Comparison of ENCODE assay signal across 15 cellular contexts in the genomic region with DNA sequence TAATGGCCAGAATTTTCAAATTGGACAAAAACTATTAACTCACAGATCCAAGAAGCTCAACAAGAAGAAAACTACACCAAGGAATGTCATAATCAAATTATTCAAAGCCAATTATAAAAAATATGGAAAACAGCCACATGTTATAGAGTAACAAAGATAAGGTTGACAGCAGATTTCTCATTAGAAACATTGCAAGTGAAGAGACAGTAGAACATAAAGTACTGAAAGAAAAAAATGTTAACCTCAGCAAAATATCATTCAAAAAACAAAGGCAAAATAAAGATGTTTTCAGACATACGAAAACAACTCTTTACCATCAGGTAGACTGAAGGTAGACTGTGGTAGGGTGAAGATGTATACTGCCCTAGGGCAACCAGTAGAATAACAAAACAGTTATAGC.
"Had no signal": no experiment of that assay in that cellular context is flagged by ENCODE, and none has a peak within 500 bp of the region (broad histone marks: within the 10 kb centered on the region; RNA-seq: fewer than 3 reads in every experiment).

No MANE protein-coding gene starts in this region.

- ATAC-seq: naive thymus-derived CD8-positive, alpha-beta T cell; right cardiac atrium; stimulated activated effector memory CD8-positive, alpha-beta T cell treated with anti-CD3 and anti-CD28 coated beads, Interleukin-12 subunit alpha, Interleukin-12 subunit beta, amount 100 ng/mL, for 72 hours; T-helper 17 cell had no signal

- H3K36me3 ChIP-seq: neutrophil had no signal

- H3K4me1 ChIP-seq: transverse colon had no signal

- FAIRE-seq: endothelial cell of umbilical vein, TTC549 had no signal

- H3K4me2 ChIP-seq: smooth muscle cell had no signal

- H3K27me3 ChIP-seq: neutrophil, transverse colon had no signal

- H3K27ac ChIP-seq: transverse colon had no signal

- H3K4me3 ChIP-seq: smooth muscle cell, transverse colon had no signal

- H3K9me3 ChIP-seq: neutrophil had no signal

- DNase-seq: activated CD4-positive, alpha-beta memory T cell treated with anti-CD3 and anti-CD28 coated beads, Interleukin-2, amount 10 ng/mL, durations not matched to agents 7 days and 5 days; activated CD4-positive, alpha-beta T cell treated with anti-CD3 and anti-CD28 coated beads for 1 hour; foreskin melanocyte; head of caudate nucleus; mammary epithelial cell; naive thymus-derived CD8-positive, alpha-beta T cell; posterior cingulate gyrus; right cardiac atrium; T-helper 17 cell; transverse colon had no signal
